ENCODE assay signal across 8 cellular contexts in the genomic region with DNA sequence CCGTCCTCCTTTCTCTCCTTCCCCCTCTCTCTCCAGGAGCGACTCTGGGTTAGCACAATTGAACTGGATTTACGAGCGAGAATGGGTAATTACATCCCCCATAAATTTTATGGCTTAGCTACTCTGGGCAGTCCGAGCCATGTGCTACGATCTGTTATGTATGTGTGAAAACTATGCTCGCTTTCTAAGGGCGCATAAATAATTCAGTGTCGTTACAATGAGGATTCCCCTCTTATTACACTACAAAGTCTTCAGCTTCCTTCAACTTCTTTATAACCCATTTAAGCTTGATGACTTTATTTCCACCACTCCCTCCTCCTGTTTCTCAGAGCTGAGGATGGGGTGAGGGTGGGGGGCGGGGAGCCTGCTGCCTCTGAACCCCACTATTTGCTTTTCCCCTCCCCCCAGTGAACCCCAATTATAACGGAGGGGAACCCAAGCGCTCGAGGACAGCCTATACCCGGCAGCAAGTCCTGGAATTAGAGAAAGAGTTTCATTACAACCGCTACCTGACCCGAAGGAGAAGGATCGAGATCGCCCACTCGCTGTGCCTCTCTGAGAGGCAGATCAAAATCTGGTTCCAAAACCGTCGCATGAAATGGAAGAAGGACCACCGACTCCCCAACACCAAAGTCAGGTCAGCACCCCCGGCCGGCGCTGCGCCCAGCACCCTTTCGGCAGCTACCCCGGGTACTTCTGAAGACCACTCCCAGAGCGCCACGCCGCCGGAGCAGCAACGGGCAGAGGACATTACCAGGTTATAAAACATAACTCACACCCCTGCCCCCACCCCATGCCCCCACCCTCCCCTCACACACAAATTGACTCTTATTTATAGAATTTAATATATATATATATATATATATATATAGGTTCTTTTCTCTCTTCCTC. TPM values are rescaled to one million over a fixed set of nuclear protein-coding genes. Genes with fewer than 3 reads are reported as not detected.
A peak's percentile ranks its signal among the peaks of the same experiment; 100 is the strongest.
DNase-seq lines count a peak whose midpoint lies in the region; ATAC-seq and TF ChIP-seq lines count a peak whose summit lies in the region.

No MANE protein-coding gene starts in this region.

- no peak for DNase-seq in activated CD4-positive, alpha-beta memory T cell treated with anti-CD3 and anti-CD28 coated beads, Interleukin-2, amount 10 ng/mL, durations not matched to agents 7 days and 5 days
- no peak for DNase-seq in activated CD4-positive, alpha-beta memory T cell treated with anti-CD3 and anti-CD28 coated beads for 36 hours
- DNase-seq in WERI-Rb-1, result no peak
- no peak for DNase-seq in left colon
- no peak for DNase-seq in SK-N-DZ (ENCODE audit: low spot score)

- peaks cover 21% of the 10 kb centered on the region for H3K4me1 Mint-ChIP-seq in activated CD4-positive, alpha-beta memory T cell treated with anti-CD3 and anti-CD28 coated beads, Interleukin-2, amount 10 ng/mL, durations not matched to agents 7 days and 5 days
- H3K4me1 Mint-ChIP-seq in activated CD4-positive, alpha-beta memory T cell treated with anti-CD3 and anti-CD28 coated beads for 36 hours (ENCODE audit: low read depth), result peaks cover 28% of the 10 kb centered on the region

- H3K27ac ChIP-seq in WERI-Rb-1, result peak overlapping the region; percentile 81
- H3K27ac ChIP-seq in stomach smooth muscle (ENCODE audit: low read length), result no peak overlapping the region

- no peaks in the 10 kb centered on the region for H3K36me3 Mint-ChIP-seq in activated CD4-positive, alpha-beta memory T cell treated with anti-CD3 and anti-CD28 coated beads, Interleukin-2, amount 10 ng/mL, durations not matched to agents 7 days and 5 days (ENCODE audit: low read depth)
- H3K36me3 Mint-ChIP-seq in activated CD4-positive, alpha-beta memory T cell treated with anti-CD3 and anti-CD28 coated beads for 36 hours, result no peaks in the 10 kb centered on the region

- peak overlapping the region; percentile 90 for H3K4me3 ChIP-seq in WERI-Rb-1 (ENCODE audit: low read depth, low read length)
- peak overlapping the region; percentile 52 to 82 for H3K4me3 ChIP-seq in stomach smooth muscle (ENCODE audit: low read length in 2 of 2)

- TF ChIP-seq CTCF in WERI-Rb-1 (IDR thresholded peaks at IDR 0.05; ENCODE audit: low read depth, low read length), result no peak

- no peaks in the 10 kb centered on the region for H3K9me3 Mint-ChIP-seq in activated CD4-positive, alpha-beta memory T cell treated with anti-CD3 and anti-CD28 coated beads, Interleukin-2, amount 10 ng/mL, durations not matched to agents 7 days and 5 days
- H3K9me3 Mint-ChIP-seq in activated CD4-positive, alpha-beta memory T cell treated with anti-CD3 and anti-CD28 coated beads for 36 hours, result no peaks in the 10 kb centered on the region

- H3K9me3 ChIP-seq in WERI-Rb-1 (ENCODE audit: severe bottlenecking) (no peaks in the 10 kb centered on the region), stomach smooth muscle (ENCODE audit: control insufficient read depth in 2 of 2, low read length in 2 of 2) (no peaks in the 10 kb centered on the region)

- no peak overlapping the region for H3K27ac Mint-ChIP-seq in activated CD4-positive, alpha-beta memory T cell treated with anti-CD3 and anti-CD28 coated beads, Interleukin-2, amount 10 ng/mL, durations not matched to agents 7 days and 5 days
- no peak overlapping the region for H3K27ac Mint-ChIP-seq in activated CD4-positive, alpha-beta memory T cell treated with anti-CD3 and anti-CD28 coated beads for 36 hours

- H3K27me3 Mint-ChIP-seq in activated CD4-positive, alpha-beta memory T cell treated with anti-CD3 and anti-CD28 coated beads, Interleukin-2, amount 10 ng/mL, durations not matched to agents 7 days and 5 days, result peaks cover 91% of the 10 kb centered on the region
- H3K27me3 Mint-ChIP-seq in activated CD4-positive, alpha-beta memory T cell treated with anti-CD3 and anti-CD28 coated beads for 36 hours, result peaks cover 79% of the 10 kb centered on the region

- peak overlapping the region in 1 of 2 donors; percentile 29 for H3K9ac ChIP-seq in stomach smooth muscle (ENCODE audit: low read length in 2 of 2)

- H3K27me3 ChIP-seq in WERI-Rb-1 (ENCODE audit: insufficient read depth, low read depth, severe bottlenecking), result no peaks in the 10 kb centered on the region
- peaks cover 29 to 40% of the 10 kb centered on the region in 2 donors for H3K27me3 ChIP-seq in stomach smooth muscle (ENCODE audit: control insufficient read depth in 1 of 2, insufficient read depth in 2 of 2, low read length in 2 of 2)

- peaks cover 10% of the 10 kb centered on the region for H3K4me1 ChIP-seq in stomach smooth muscle (ENCODE audit: control insufficient read depth, insufficient read depth, low read length)

- CTCF ChIA-PET in activated CD4-positive, alpha-beta memory T cell treated with anti-CD3 and anti-CD28 coated beads, Interleukin-2, amount 10 ng/mL, durations not matched to agents 7 days and 5 days (lab: Charles Lee), result interaction anchor here (0.6 to 3.3 kb wide), 6 partner anchors 10 to 309 kb away, joined by 3 to 18 read pairs (median 3); partner anchors contain the start of genes HOXC5 and HOXC8
- CTCF ChIA-PET in activated CD4-positive, alpha-beta memory T cell treated with anti-CD3 and anti-CD28 coated beads for 36 hours (lab: Charles Lee), result interaction anchor here (0.6 to 2.1 kb wide), 6 partner anchors 11 to 153 kb away, joined by 3 to 7 read pairs (median 4); partner anchors contain the start of gene HOXC5

- POLR2A ChIA-PET in activated CD4-positive, alpha-beta memory T cell treated with anti-CD3 and anti-CD28 coated beads, Interleukin-2, amount 10 ng/mL, durations not matched to agents 7 days and 5 days (lab: Charles Lee), result no interaction called here
- POLR2A ChIA-PET in activated CD4-positive, alpha-beta memory T cell treated with anti-CD3 and anti-CD28 coated beads for 36 hours (lab: Charles Lee), result no interaction called here

- ATAC-seq in left colon, result peak; percentile 68
- no peak for ATAC-seq in HG03460 (IDR thresholded peaks at IDR 0.05; ENCODE audit: unreplicated experiment)
- ATAC-seq in GM19467 (IDR thresholded peaks at IDR 0.05; ENCODE audit: unreplicated experiment), result no peak

- peak overlapping the region; percentile 43 for H3K4me3 Mint-ChIP-seq in activated CD4-positive, alpha-beta memory T cell treated with anti-CD3 and anti-CD28 coated beads, Interleukin-2, amount 10 ng/mL, durations not matched to agents 7 days and 5 days
- no peak overlapping the region for H3K4me3 Mint-ChIP-seq in activated CD4-positive, alpha-beta memory T cell treated with anti-CD3 and anti-CD28 coated beads for 36 hours

- intact Hi-C loops in activated CD4-positive, alpha-beta memory T cell treated with anti-CD3 and anti-CD28 coated beads for 36 hours (cut with micrococcal nuclease), result loop anchor here (5.0 kb wide), 2 partner anchors 62 to 102 kb away; partner anchors contain the start of gene HOXC12
- intact Hi-C loops in left colon (cut with DNase I, micrococcal nuclease), result no loop called here

- H3K36me3 ChIP-seq in WERI-Rb-1 (peaks cover 4% of the 10 kb centered on the region), stomach smooth muscle (ENCODE audit: control insufficient read depth in 2 of 2, insufficient read depth in 2 of 2, low read length in 2 of 2) (no peaks in the 10 kb centered on the region)

RNA-seq across cellular contexts. Expression of gene HOXC4, which starts 1.1 kb away (rescaled TPM):
- under 1 TPM; 0.15 to 0.23 TPM for total RNA-seq in activated CD4-positive, alpha-beta memory T cell treated with anti-CD3 and anti-CD28 coated beads, Interleukin-2, amount 10 ng/mL, durations not matched to agents 7 days and 5 days
- under 1 TPM in 1 of 2 experiments, not detected in 1; 0.17 TPM for total RNA-seq in activated CD4-positive, alpha-beta memory T cell treated with anti-CD3 and anti-CD28 coated beads for 36 hours
- under 1 TPM in 1 of 2 donors, not detected in 1; 0.18 TPM for total RNA-seq in left colon
- polyA plus RNA-seq in SK-N-DZ (2014; cell fraction: cytosol; rRNA removed), result 4.8 and 5.1 TPM in 2 replicates
- polyA plus RNA-seq in SK-N-DZ (2014; cell fraction: nucleus; rRNA removed), result 3.3 and 7.9 TPM in 2 replicates

RNA-seq across cellular contexts. Expression of gene HOXC5, which starts 21.8 kb away (rescaled TPM):
- not detected for total RNA-seq in activated CD4-positive, alpha-beta memory T cell treated with anti-CD3 and anti-CD28 coated beads, Interleukin-2, amount 10 ng/mL, durations not matched to agents 7 days and 5 days
- not detected for total RNA-seq in activated CD4-positive, alpha-beta memory T cell treated with anti-CD3 and anti-CD28 coated beads for 36 hours
- total RNA-seq in left colon, result not detected
- 1.6 TPM in 1 of 2 replicates, not detected in the other for polyA plus RNA-seq in SK-N-DZ (2014; cell fraction: cytosol; rRNA removed)
- 0.09 TPM in 1 of 2 replicates, not detected in the other for polyA plus RNA-seq in SK-N-DZ (2014; cell fraction: nucleus; rRNA removed)

RNA-seq across cellular contexts. Expression of gene HOXC6, which starts 26.4 kb away (rescaled TPM):
- not detected for total RNA-seq in activated CD4-positive, alpha-beta memory T cell treated with anti-CD3 and anti-CD28 coated beads, Interleukin-2, amount 10 ng/mL, durations not matched to agents 7 days and 5 days
- not detected for total RNA-seq in activated CD4-positive, alpha-beta memory T cell treated with anti-CD3 and anti-CD28 coated beads for 36 hours
- total RNA-seq in left colon, result not detected
- polyA plus RNA-seq in SK-N-DZ (2014; cell fraction: cytosol; rRNA removed), result 0.68 and 0.74 TPM in 2 replicates
- polyA plus RNA-seq in SK-N-DZ (2014; cell fraction: nucleus; rRNA removed), result 0.87 TPM in 1 of 2 replicates, not detected in the other

RNA-seq across cellular contexts. Expression of gene HOXC8, which starts 45.9 kb away (rescaled TPM):
- not detected for total RNA-seq in activated CD4-positive, alpha-beta memory T cell treated with anti-CD3 and anti-CD28 coated beads, Interleukin-2, amount 10 ng/mL, durations not matched to agents 7 days and 5 days
- not detected for total RNA-seq in activated CD4-positive, alpha-beta memory T cell treated with anti-CD3 and anti-CD28 coated beads for 36 hours
- total RNA-seq in left colon, result not detected
- polyA plus RNA-seq in SK-N-DZ (2014; cell fraction: cytosol; rRNA removed), result not detected in 2 replicates
- polyA plus RNA-seq in SK-N-DZ (2014; cell fraction: nucleus; rRNA removed), result not detected in 2 replicates

RNA-seq across cellular contexts. Expression of gene HOXC9, which starts 54.7 kb away (rescaled TPM):
- not detected for total RNA-seq in activated CD4-positive, alpha-beta memory T cell treated with anti-CD3 and anti-CD28 coated beads, Interleukin-2, amount 10 ng/mL, durations not matched to agents 7 days and 5 days
- total RNA-seq in activated CD4-positive, alpha-beta memory T cell treated with anti-CD3 and anti-CD28 coated beads for 36 hours, result not detected
- not detected for total RNA-seq in left colon
- polyA plus RNA-seq in SK-N-DZ (2014; cell fraction: cytosol; rRNA removed), result 1.4 TPM in 1 of 2 replicates, not detected in the other
- 0.25 TPM in 1 of 2 replicates, not detected in the other for polyA plus RNA-seq in SK-N-DZ (2014; cell fraction: nucleus; rRNA removed)
